8 cellular contexts compared by ENCODE assay signal in the genomic region with DNA sequence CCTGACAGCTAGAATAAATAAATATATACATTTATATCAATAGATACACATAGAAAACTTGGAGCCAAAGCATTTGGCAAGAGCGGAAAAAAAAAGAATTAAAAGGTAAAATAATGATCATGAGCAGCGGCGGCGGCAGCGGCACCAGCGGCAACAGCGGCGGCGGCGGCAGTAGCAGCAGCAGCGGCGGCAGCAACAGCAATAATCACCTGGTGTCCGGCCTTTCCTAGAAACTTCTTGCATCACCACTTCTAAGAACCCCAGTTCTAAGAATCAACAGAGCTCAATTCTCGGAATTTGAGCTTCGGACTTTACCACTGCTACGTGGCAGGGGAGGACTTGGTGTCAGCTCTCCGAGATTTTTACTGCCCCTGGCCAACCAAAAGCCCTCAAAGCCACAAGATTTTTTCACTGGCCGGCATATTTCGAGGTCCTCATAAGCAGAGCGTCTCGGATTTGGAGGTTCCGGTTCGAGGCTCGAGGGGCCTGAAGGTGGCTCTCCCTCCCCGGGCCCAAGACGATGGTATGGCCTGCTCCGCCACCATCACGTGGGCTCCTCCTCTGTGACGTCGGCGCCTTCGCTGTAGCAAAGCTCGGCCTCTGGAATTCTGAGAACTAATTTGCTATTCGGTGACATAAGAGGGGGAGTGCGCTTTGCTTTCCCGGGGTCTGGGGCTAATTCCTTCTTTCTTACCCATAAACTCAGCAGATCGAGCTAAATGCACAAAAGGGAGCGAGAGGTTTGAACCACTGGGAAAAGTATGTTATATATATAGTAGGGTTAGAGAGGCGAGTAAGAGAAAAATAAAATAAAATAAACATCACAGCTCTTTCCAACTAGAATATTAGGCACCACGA. TPM values are rescaled to one million over a fixed set of nuclear protein-coding genes. Genes with fewer than 3 reads are reported as not detected.
A peak's percentile ranks its signal among the peaks of the same experiment; 100 is the strongest.
DNase-seq lines count a peak whose midpoint lies in the region; ATAC-seq and TF ChIP-seq lines count a peak whose summit lies in the region.

A gene (minus strand): TSS at position 268 of the 858 bp plus-strand sequence. CDS start 11,775 bp downstream, outside the sequence.

- no peaks in the 10 kb centered on the region for H3K36me3 ChIP-seq in MG63
- H3K36me3 ChIP-seq in naive thymus-derived CD4-positive, alpha-beta T cell (ENCODE audit: control insufficient read depth in 2 of 3, insufficient read depth in 3 of 3, low read length in 3 of 3): peaks cover 0 to 8% (median 0%) of the 10 kb centered on the region in 3 experiments

- no peak within 1 kb of the TSS for H2BK20ac ChIP-seq in H9 (ENCODE audit: low read depth, low read length, poor library complexity, severe bottlenecking)

- peak within 1 kb of the TSS; percentile 93 for H3K14ac ChIP-seq in H9 (ENCODE audit: insufficient read depth, low read length)

- H3K36me3 Mint-ChIP-seq in H9 (ENCODE audit: insufficient read depth in 1 of 3, low read depth in 3 of 3): no peaks in the 10 kb centered on the region
- peaks cover 0 to 14% (median 0%) of the 10 kb centered on the region in 5 donors for H3K36me3 Mint-ChIP-seq in naive thymus-derived CD4-positive, alpha-beta T cell

- POLR2A ChIA-PET in naive thymus-derived CD4-positive, alpha-beta T cell (lab: Charles Lee): interaction anchor here (0.7 to 1.5 kb wide), 5 partner anchors 9 to 1004 kb away, joined by 3 to 14 read pairs (median 3); no protein-coding TSS in a partner anchor

- ATAC-seq in naive thymus-derived CD4-positive, alpha-beta T cell: peak; percentile 79

- H3K9me3 ChIP-seq in H9 (ENCODE audit: control insufficient read depth, low read depth, low read length) (no peaks in the 10 kb centered on the region), MG63 (no peaks in the 10 kb centered on the region)
- H3K9me3 ChIP-seq in naive thymus-derived CD4-positive, alpha-beta T cell (ENCODE audit: control insufficient read depth in 2 of 3, low read length in 3 of 3): no peaks in the 10 kb centered on the region

- peaks cover 37% of the 10 kb centered on the region for H3K23me2 ChIP-seq in H9 (ENCODE audit: insufficient read length, low read depth, low read length, poor library complexity, severe bottlenecking)

- no peak within 1 kb of the TSS for H4K5ac ChIP-seq in H9 (ENCODE audit: insufficient read length, low read depth, low read length)

- H3K27ac Mint-ChIP-seq in H9: peak within 1 kb of the TSS; percentile 100
- peak within 1 kb of the TSS; percentile 99 to 100 (median 100) for H3K27ac Mint-ChIP-seq in naive thymus-derived CD4-positive, alpha-beta T cell

- peak within 1 kb of the TSS; percentile 98 for H2BK120ac ChIP-seq in H9 (ENCODE audit: low read depth, low read length, poor library complexity, severe bottlenecking)

- H3K4me3 ChIP-seq in MG63: peak within 1 kb of the TSS; percentile 66
- H3K4me3 ChIP-seq in fibroblast of mammary gland (ENCODE audit: control insufficient read depth, low read depth, low read length): peak within 1 kb of the TSS; percentile 99
- H3K4me3 ChIP-seq in naive thymus-derived CD4-positive, alpha-beta T cell (ENCODE audit: low read length): peak within 1 kb of the TSS; percentile 95

- H3K18ac ChIP-seq in H9 (ENCODE audit: insufficient read length, low read depth, low read length): peak within 1 kb of the TSS; percentile 93

- peaks cover 28% of the 10 kb centered on the region for H3K27me3 Mint-ChIP-seq in H9 (ENCODE audit: low read depth)
- peaks cover 0 to 16% (median 0%) of the 10 kb centered on the region in 5 donors for H3K27me3 Mint-ChIP-seq in naive thymus-derived CD4-positive, alpha-beta T cell

- peak within 1 kb of the TSS; percentile 91 for H3K4me2 ChIP-seq in H9 (ENCODE audit: insufficient read depth, insufficient read length, low read length)

- H3K9me3 Mint-ChIP-seq in H9: no peaks in the 10 kb centered on the region; a peak in 2 of 5 replicates
- H3K9me3 Mint-ChIP-seq in naive thymus-derived CD4-positive, alpha-beta T cell: no peaks in the 10 kb centered on the region

- peaks cover 4% of the 10 kb centered on the region; the same call in 1 of the 2 replicates for H3K27me3 ChIP-seq in H9 (ENCODE audit: insufficient read depth, low read length)
- no peaks in the 10 kb centered on the region for H3K27me3 ChIP-seq in MG63
- H3K27me3 ChIP-seq in naive thymus-derived CD4-positive, alpha-beta T cell (ENCODE audit: control insufficient read depth in 2 of 2, insufficient read depth in 2 of 2, low read length in 2 of 2): no peaks in the 10 kb centered on the region

- H2BK5ac ChIP-seq in H9 (ENCODE audit: insufficient read length, low read length): no peak within 1 kb of the TSS

- H3K4me1 ChIP-seq in H9 (ENCODE audit: insufficient read depth, low read length): peaks cover 7% of the 10 kb centered on the region; the same call in 1 of the 2 replicates
- H3K4me1 ChIP-seq in naive thymus-derived CD4-positive, alpha-beta T cell (ENCODE audit: control insufficient read depth in 2 of 2, insufficient read depth in 2 of 2, low read length in 2 of 2): peaks cover 19 to 34% of the 10 kb centered on the region in 2 donors

- H4K91ac ChIP-seq in H9 (ENCODE audit: insufficient read length, low read depth, low read length): no peak within 1 kb of the TSS

- H3K9ac ChIP-seq in H9 (ENCODE audit: extremely low read depth, insufficient read length, low read length): peak within 1 kb of the TSS; percentile 82

- H4K20me1 ChIP-seq in H9 (ENCODE audit: control insufficient read depth, insufficient read depth, insufficient read length): no peaks in the 10 kb centered on the region

- H3K4ac ChIP-seq in H9 (ENCODE audit: low read depth, low read length): no peak within 1 kb of the TSS; the same call in 1 of the 2 replicates

- peaks cover 69 to 71% of the 10 kb centered on the region in 2 experiments for H3K4me1 Mint-ChIP-seq in H9
- H3K4me1 Mint-ChIP-seq in naive thymus-derived CD4-positive, alpha-beta T cell: peaks cover 30 to 77% (median 75%) of the 10 kb centered on the region in 7 donors

- no peak within 1 kb of the TSS for H3K56ac ChIP-seq in H9 (ENCODE audit: insufficient read length, low read depth, low read length)

- CTCF ChIA-PET in naive thymus-derived CD4-positive, alpha-beta T cell (lab: Charles Lee): interaction anchor here (0.5 to 3.9 kb wide), 16 partner anchors 14 to 1403 kb away, joined by 3 to 32 read pairs (median 3); no protein-coding TSS in a partner anchor

- peak within 1 kb of the TSS; percentile 92 for H2AFZ ChIP-seq in H9 (ENCODE audit: low read length)

- intact Hi-C loops in naive thymus-derived CD4-positive, alpha-beta T cell (cut with micrococcal nuclease): loop anchor here (1.0 to 10.0 kb wide), 12 partner anchors 53 to 1579 kb away; a partner anchor contains a TSS

- no peak within 1 kb of the TSS for H2BK15ac ChIP-seq in H9 (ENCODE audit: low read depth, low read length)

- no peak within 1 kb of the TSS for H2BK12ac ChIP-seq in H9 (ENCODE audit: insufficient read length, low read depth, low read length)

- peak within 1 kb of the TSS; percentile 88 to 90 for H3K4me3 Mint-ChIP-seq in H9
- H3K4me3 Mint-ChIP-seq in naive thymus-derived CD4-positive, alpha-beta T cell: peak within 1 kb of the TSS; percentile 86 to 100 (median 98)

- no peak within 1 kb of the TSS for H2AK5ac ChIP-seq in H9 (ENCODE audit: insufficient read length, low read length)

- H3K79me2 ChIP-seq in H9 (ENCODE audit: insufficient read depth, low read length): no peaks in the 10 kb centered on the region

- H3K23ac ChIP-seq in H9 (ENCODE audit: insufficient read length, low read depth, low read length): no peak within 1 kb of the TSS

- peak; percentile 97 for DNase-seq in DMS79 treated with DMSO at 0.1 percent for 48 hours (lab: John Stamatoyannopoulos, UW)
- peak; percentile 91 for DNase-seq in H9
- DNase-seq in MG63: peak; percentile 90
- DNase-seq in SHP77 (lab: John Stamatoyannopoulos, UW): peak; percentile 90 to 91
- peak; percentile 79 for DNase-seq in activated T-helper 9 cell treated with anti-CD3 and anti-CD28 coated beads, Interleukin-2, amount 50 U/mL, for 16 hours (ENCODE audit: low read depth)
- peak; percentile 99 for DNase-seq in fibroblast of mammary gland (ENCODE audit: low read depth)
- peak; percentile 84 to 97 (median 94) for DNase-seq in naive thymus-derived CD4-positive, alpha-beta T cell
- peak; percentile 88 for DNase-seq in stimulated activated naive CD4-positive, alpha-beta T cell treated with Interleukin-2 at 50 U/mL for 16 hours (lab: John Stamatoyannopoulos, UW)

- TF ChIP-seq CTCF in H9 (conservative IDR thresholded peaks at IDR 0.05): no peak
- no peak for TF ChIP-seq CTCF in fibroblast of mammary gland (conservative IDR thresholded peaks at IDR 0.05; ENCODE audit: control insufficient read depth, insufficient read depth, low read depth, low read length)

- H4K8ac ChIP-seq in H9 (replicated peaks; ENCODE audit: insufficient read length, low read depth, low read length): no peak within 1 kb of the TSS

- no CpG with 5 or more reads among the region's 40 CpGs for WGBS in H9 (ENCODE audit: extremely low coverage, insufficient read length, low lambda C conversion rate)

- no peaks in the 10 kb centered on the region for H3K79me1 ChIP-seq in H9 (ENCODE audit: insufficient read depth, low read depth, low read length, poor library complexity, severe bottlenecking)

- H3T11ph ChIP-seq in H9 (ENCODE audit: low read length): peak within 1 kb of the TSS; percentile 98

- peak within 1 kb of the TSS; percentile 31 for H3K27ac ChIP-seq in H9 (ENCODE audit: insufficient read length, low read depth, low read length)
- H3K27ac ChIP-seq in naive thymus-derived CD4-positive, alpha-beta T cell (ENCODE audit: low read depth, low read length): peak within 1 kb of the TSS; percentile 96

RNA-seq across cellular contexts. Expression of the gene that starts here (rescaled TPM):
- total RNA-seq in H9 (2021): 3.4 and 4.1 TPM in 2 replicates
- 5.5 and 6.2 TPM in 2 replicates for total RNA-seq in MG63 (2014; rRNA removed; shearing (Covaris generic); ENCODE audit: low replicate concordance)
- 100 to 1,000 TPM in 1 of 5 experiments, 10 to 100 TPM in 4; 13.4 to 154 (median 29.5) TPM for total RNA-seq in naive thymus-derived CD4-positive, alpha-beta T cell
- 1 to 10 TPM in 1 of 2 donors, under 1 TPM in 1; 0.63 to 2.4 TPM for polyA plus RNA-seq in naive thymus-derived CD4-positive, alpha-beta T cell

Comparison
In these comparisons a context has a peak if more than half of its experiments do, and no peak if none do; other contexts are left out.
1. Peak in every context shown above with its lines: DNase-seq, ATAC-seq, H3K4me3 ChIP-seq and H3K27ac ChIP-seq.